Comparison of ENCODE assay signal across 13 cellular contexts in genomic region chr6:11194399-11195274, GRCh38. TPM values are rescaled to one million over a fixed set of nuclear protein-coding genes. Genes with fewer than 3 reads are reported as not detected.
DNase-seq lines count a peak whose midpoint lies in the region; ATAC-seq and TF ChIP-seq lines count a peak whose summit lies in the region.
"Had no signal": no experiment of that assay in that cellular context is flagged by ENCODE, and none has a peak within 500 bp of the region (broad histone marks: within the 10 kb centered on the region; RNA-seq: fewer than 3 reads in every experiment).

No MANE protein-coding gene starts in this region.

- no peak overlapping the region for H3K27ac Mint-ChIP-seq in activated CD8-positive, alpha-beta T cell treated with anti-CD3 and anti-CD28 coated beads for 36 hours

- ATAC-seq in HG03095 (IDR thresholded peaks at IDR 0.05; ENCODE audit: unreplicated experiment) (no peak), HG03460 (IDR thresholded peaks at IDR 0.05; ENCODE audit: unreplicated experiment) (no peak)
- no peak for ATAC-seq in activated CD8-positive, alpha-beta T cell treated with anti-CD3 and anti-CD28 coated beads for 36 hours
- ATAC-seq: HCT116 had no signal

- CTCF ChIA-PET in activated CD8-positive, alpha-beta T cell treated with anti-CD3 and anti-CD28 coated beads for 36 hours (lab: Charles Lee): interaction anchor here (1.0 kb wide), 1 partner anchor 17 kb away, joined by 3 read pairs; no protein-coding TSS in a partner anchor

- H3K27me3 ChIP-seq in iPS-20b (ENCODE audit: insufficient read depth, low read length): no peaks in the 10 kb centered on the region

- no peaks in the 10 kb centered on the region for H3K9me3 Mint-ChIP-seq in activated CD8-positive, alpha-beta T cell treated with anti-CD3 and anti-CD28 coated beads for 36 hours

- H3K4me1 Mint-ChIP-seq in activated CD8-positive, alpha-beta T cell treated with anti-CD3 and anti-CD28 coated beads for 36 hours (ENCODE audit: low read depth): peaks cover 27% of the 10 kb centered on the region

- H3K27ac ChIP-seq in iPS-20b (ENCODE audit: low read length): no peak overlapping the region

- H3K9ac ChIP-seq in iPS-20b (ENCODE audit: low read depth, low read length): no peak overlapping the region; the same call in 1 of the 2 replicates

- H3K27me3 Mint-ChIP-seq in activated CD8-positive, alpha-beta T cell treated with anti-CD3 and anti-CD28 coated beads for 36 hours: no peaks in the 10 kb centered on the region

- peaks cover 63% of the 10 kb centered on the region for H3K36me3 Mint-ChIP-seq in activated CD8-positive, alpha-beta T cell treated with anti-CD3 and anti-CD28 coated beads for 36 hours (ENCODE audit: low read depth)

- H3K36me3 ChIP-seq in iPS-20b (ENCODE audit: insufficient read depth, low read depth, low read length): peaks cover 16% of the 10 kb centered on the region

- intact Hi-C loops in activated CD8-positive, alpha-beta T cell treated with anti-CD3 and anti-CD28 coated beads for 36 hours (cut with micrococcal nuclease): no loop called here

- H3K4me1 ChIP-seq in iPS-20b (ENCODE audit: insufficient read depth, low read length): peaks cover 39% of the 10 kb centered on the region

- POLR2A ChIA-PET in activated CD8-positive, alpha-beta T cell treated with anti-CD3 and anti-CD28 coated beads for 36 hours (lab: Charles Lee): no interaction called here

- H3K4me3 ChIP-seq in cardiac fibroblast (replicated peaks in 1 of 2; ENCODE audit: low read depth in 2 of 2, low read length in 2 of 2): no peak overlapping the region
- peak overlapping the region; percentile 4; the same call in 1 of the 2 replicates for H3K4me3 ChIP-seq in iPS-20b (ENCODE audit: low read length)
- H3K4me3 ChIP-seq in skeletal muscle cell (ENCODE audit: low read depth, low read length): no peak overlapping the region

- peak; percentile 65 for DNase-seq in HCEC 1CT
- peak; percentile 93 to 96 for DNase-seq in cardiac fibroblast (ENCODE audit: low read depth in 2 of 2)
- peak; percentile 60 for DNase-seq in skeletal muscle cell (ENCODE audit: low read depth)
- DNase-seq in activated CD8-positive, alpha-beta T cell treated with anti-CD3 and anti-CD28 coated beads for 36 hours: no peak
- DNase-seq in occipital lobe (lab: John Stamatoyannopoulos, UW): no peak
- DNase-seq: activated CD4-positive, alpha-beta T cell treated with anti-CD3 and anti-CD28 coated beads for 4 hours; amygdala; COR-L47; NCI-H2081 had no signal

- H3K9me3 ChIP-seq in iPS-20b (ENCODE audit: insufficient read depth, low read depth, low read length): no peaks in the 10 kb centered on the region

- H3K4me3 Mint-ChIP-seq in activated CD8-positive, alpha-beta T cell treated with anti-CD3 and anti-CD28 coated beads for 36 hours: no peak overlapping the region

- no peak for TF ChIP-seq CTCF in cardiac fibroblast (IDR thresholded peaks at IDR 0.05; ENCODE audit: low read depth, low read length)
- TF ChIP-seq CTCF in activated CD8-positive, alpha-beta T cell treated with anti-CD3 and anti-CD28 coated beads for 36 hours (IDR thresholded peaks at IDR 0.05): no peak

RNA-seq across cellular contexts. Expression of gene NEDD9, which starts 37.8 kb away (rescaled TPM):
- 10 to 100 TPM; 26.6 to 29.7 TPM for total RNA-seq in activated CD8-positive, alpha-beta T cell treated with anti-CD3 and anti-CD28 coated beads for 36 hours
- 19.2 TPM for total RNA-seq in occipital lobe

Comparison
In these comparisons a context has a peak if more than half of its experiments do, and no peak if none do; other contexts are left out.
1. DNase-seq: peak in HCEC 1CT (single experiment), cardiac fibroblast (2 of 2) and skeletal muscle cell (single experiment); none in activated CD8-positive, alpha-beta T cell treated with anti-CD3 and anti-CD28 coated beads for 36 hours (single experiment) and occipital lobe (single experiment).